ENCODE assay signal across 29 cellular contexts in genomic region chr9:90489066-90489465, GRCh38.
A peak's percentile ranks its signal among the peaks of the same experiment; 100 is the strongest.
DNase-seq lines count a peak whose midpoint lies in the region; ATAC-seq and TF ChIP-seq lines count a peak whose summit lies in the region.
"Had no signal": no experiment of that assay in that cellular context is flagged by ENCODE, and none has a peak within 500 bp of the region (broad histone marks: within the 10 kb centered on the region; RNA-seq: fewer than 3 reads in every experiment).

No MANE protein-coding gene starts in this region.

- TF ChIP-seq CTCF in nephron progenitor cell (IDR thresholded peaks at IDR 0.05) = no peak

- H3K27ac Mint-ChIP-seq in nephron progenitor cell = peak overlapping the region; percentile 7
- H3K27ac Mint-ChIP-seq: B cell; CD14-positive monocyte; CD4-positive, alpha-beta memory T cell; CD4-positive, alpha-beta T cell; CD4-positive, CD25-positive, alpha-beta regulatory T cell; CD8-positive, alpha-beta memory T cell; CD8-positive, alpha-beta T cell had no signal

- ATAC-seq in GM18909 (IDR thresholded peaks at IDR 0.05; ENCODE audit: poor library complexity, unreplicated experiment) = no peak
- no peak for ATAC-seq in HG02852 (IDR thresholded peaks at IDR 0.05; ENCODE audit: unreplicated experiment)
- ATAC-seq: A549; CD8-positive, alpha-beta T cell had no signal

- DNase-seq in head of caudate nucleus = peak in 35 of 42 donors; percentile 6 to 87 (median 41)
- no peak for DNase-seq in nephron progenitor cell
- DNase-seq in putamen (ENCODE audit: low spot score) = peak; percentile 46
- no peak for DNase-seq in T-helper 9 cell
- DNase-seq: 8988T; ACHN; AML-193; BE2C; C1 segment of cervical spinal cord; Caco-2; Calu3; CD4-positive, alpha-beta memory T cell; CD4-positive, alpha-beta T cell; CD4-positive, CD25-positive, alpha-beta regulatory T cell; CD8-positive, alpha-beta memory T cell; CD8-positive, alpha-beta T cell; COR-L47; DMS 273 treated with DMSO at 0.1 percent for 48 hours; DMS153; DMS53; DMS79; DMS79 treated with DMSO at 0.1 percent for 48 hours; DND-41; EL had no signal

- H3K27me3 Mint-ChIP-seq in nephron progenitor cell (ENCODE audit: low read depth, poor library complexity) = peaks cover 2% of the 10 kb centered on the region
- H3K27me3 Mint-ChIP-seq: CD4-positive, CD25-positive, alpha-beta regulatory T cell had no signal

- intact Hi-C loops in head of caudate nucleus (cut with DNase I) = no loop called here

- H3K36me3 Mint-ChIP-seq in nephron progenitor cell (ENCODE audit: low read depth) = peaks cover 5% of the 10 kb centered on the region
- H3K36me3 Mint-ChIP-seq: CD14-positive monocyte; CD4-positive, alpha-beta memory T cell; CD4-positive, CD25-positive, alpha-beta regulatory T cell; CD8-positive, alpha-beta memory T cell; CD8-positive, alpha-beta T cell had no signal

- H3K4me3 Mint-ChIP-seq in nephron progenitor cell = no peak overlapping the region
- H3K4me3 Mint-ChIP-seq: B cell; CD14-positive monocyte; CD4-positive, alpha-beta memory T cell; CD4-positive, alpha-beta T cell; CD4-positive, CD25-positive, alpha-beta regulatory T cell; CD8-positive, alpha-beta memory T cell; CD8-positive, alpha-beta T cell had no signal

- peaks cover 4% of the 10 kb centered on the region for H3K4me1 Mint-ChIP-seq in nephron progenitor cell
- H3K4me1 Mint-ChIP-seq: B cell; CD14-positive monocyte; CD4-positive, alpha-beta memory T cell; CD4-positive, CD25-positive, alpha-beta regulatory T cell; CD8-positive, alpha-beta memory T cell had no signal

- H3K9me3 Mint-ChIP-seq in nephron progenitor cell = peaks cover 17% of the 10 kb centered on the region
- H3K9me3 Mint-ChIP-seq: CD4-positive, alpha-beta T cell; CD8-positive, alpha-beta T cell had no signal

Comparison
In these comparisons a context has a peak if more than half of its experiments do, and no peak if none do; other contexts are left out.
1. DNase-seq: peak in head of caudate nucleus (35 of 42) and putamen (single experiment); none in nephron progenitor cell (single experiment) and T-helper 9 cell (single experiment).